ENCODE assay signal across 14 cellular contexts in the genomic region with DNA sequence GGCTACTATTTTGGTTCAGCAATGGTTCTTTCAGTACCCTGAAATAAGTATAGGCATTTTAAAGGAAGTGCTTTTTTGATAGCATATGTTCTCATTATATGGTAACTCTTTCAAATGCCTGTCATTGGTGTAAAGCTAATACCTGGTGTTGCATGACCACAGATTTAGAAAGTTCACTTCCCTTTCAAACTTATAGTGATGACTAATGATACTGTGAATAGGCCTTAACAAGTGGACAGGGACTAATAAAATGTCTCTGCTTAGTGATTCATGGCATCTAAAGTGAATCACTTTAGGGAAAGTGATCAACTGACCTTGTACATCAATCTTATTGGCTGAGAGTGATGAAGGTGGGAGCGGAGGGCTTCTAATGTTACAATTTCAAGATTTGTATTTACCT. TPM values are rescaled to one million over a fixed set of nuclear protein-coding genes. Genes with fewer than 3 reads are reported as not detected.
DNase-seq lines count a peak whose midpoint lies in the region; ATAC-seq and TF ChIP-seq lines count a peak whose summit lies in the region.
"Had no signal": no experiment of that assay in that cellular context is flagged by ENCODE, and none has a peak within 500 bp of the region (broad histone marks: within the 10 kb centered on the region; RNA-seq: fewer than 3 reads in every experiment).

No MANE protein-coding gene starts in this region.

- peaks cover 32% of the 10 kb centered on the region for H3K36me3 ChIP-seq in BE2C

- TF ChIP-seq CTCF in GM12864 (IDR thresholded peaks at IDR 0.05; ENCODE audit: low read depth, low read length, missing control alignments) (no peak), epithelial cell of esophagus (IDR thresholded peaks at IDR 0.05; ENCODE audit: insufficient read depth, low read depth, low read length, missing control alignments) (no peak), BE2C (IDR thresholded peaks at IDR 0.05; ENCODE audit: low read depth, low read length) (no peak)

- H3K4me3 ChIP-seq in GM12864 (ENCODE audit: low read depth, low read length) (no peak overlapping the region), epithelial cell of esophagus (ENCODE audit: low read length) (no peak overlapping the region), BE2C (ENCODE audit: low read depth, low read length) (no peak overlapping the region)
- H3K4me3 ChIP-seq: heart left ventricle, sigmoid colon had no signal

- no peaks in the 10 kb centered on the region for H3K27me3 ChIP-seq in BE2C
- H3K27me3 ChIP-seq: heart left ventricle, sigmoid colon had no signal

- ATAC-seq in GM21423 (IDR thresholded peaks at IDR 0.05; ENCODE audit: unreplicated experiment) (peak; percentile 96), HG03159 (IDR thresholded peaks at IDR 0.05; ENCODE audit: unreplicated experiment) (peak; percentile 98)
- ATAC-seq: activated naive CD4-positive, alpha-beta T cell treated with anti-CD3 and anti-CD28 coated beads, Interleukin-2, amount 50 U/mL, for 72 hours; heart left ventricle had no signal

- H3K9me3 ChIP-seq in BE2C: no peaks in the 10 kb centered on the region
- H3K9me3 ChIP-seq: heart left ventricle, sigmoid colon had no signal

- peak; percentile 30 for DNase-seq in GM12864 (ENCODE audit: low read depth)
- peak; percentile 85 for DNase-seq in epithelial cell of esophagus (ENCODE audit: low read depth)
- no peak for DNase-seq in head of caudate nucleus
- no peak for DNase-seq in H4 (ENCODE audit: low spot score)
- no peak for DNase-seq in NCI-H1105 (lab: John Stamatoyannopoulos, UW)
- DNase-seq in BE2C: no peak
- DNase-seq: DMS79 treated with DMSO at 0.1 percent for 48 hours, heart left ventricle, sigmoid colon, substantia nigra had no signal

- intact Hi-C loops in head of caudate nucleus (cut with DNase I): loop anchor here (10.0 kb wide), 1 partner anchor 182 kb away; no protein-coding TSS in a partner anchor

- no peaks in the 10 kb centered on the region for H3K4me1 ChIP-seq in BE2C
- H3K4me1 ChIP-seq: sigmoid colon had no signal

RNA-seq across cellular contexts. Expression of a gene that starts 21.6 kb away (rescaled TPM):
- total RNA-seq in H4 (2014; rRNA removed; shearing (Covaris generic)): 25.8 and 28.2 TPM in 2 replicates
- polyA plus RNA-seq in BE2C (2012; ENCODE audit: insufficient read depth, insufficient read length, low read depth): 61.3 TPM

RNA-seq across cellular contexts. Expression of a gene that starts 24.5 kb away (rescaled TPM):
- total RNA-seq in H4 (2014; rRNA removed; shearing (Covaris generic)): 9.7 and 12.6 TPM in 2 replicates
- polyA plus RNA-seq in BE2C (2012; ENCODE audit: insufficient read depth, insufficient read length, low read depth): 11.1 TPM

RNA-seq across cellular contexts. Expression of a gene that starts 51.1 kb away (rescaled TPM):
- total RNA-seq in H4 (2014; rRNA removed; shearing (Covaris generic)): 0.02 TPM in 1 of 2 replicates, not detected in the other
- polyA plus RNA-seq in BE2C (2012; ENCODE audit: insufficient read depth, insufficient read length, low read depth): not detected
- total RNA-seq: SK-MEL-5 had no signal
- polyA plus RNA-seq: heart left ventricle had no signal

Comparison
In these comparisons a context has a peak if more than half of its experiments do, and no peak if none do; other contexts are left out.
1. DNase-seq: peak in GM12864 (single experiment) and epithelial cell of esophagus (single experiment); none in head of caudate nucleus (0 of 42), H4 (single experiment), NCI-H1105 (single experiment) and BE2C (single experiment).